9 cellular contexts compared by ENCODE assay signal in the genomic region with DNA sequence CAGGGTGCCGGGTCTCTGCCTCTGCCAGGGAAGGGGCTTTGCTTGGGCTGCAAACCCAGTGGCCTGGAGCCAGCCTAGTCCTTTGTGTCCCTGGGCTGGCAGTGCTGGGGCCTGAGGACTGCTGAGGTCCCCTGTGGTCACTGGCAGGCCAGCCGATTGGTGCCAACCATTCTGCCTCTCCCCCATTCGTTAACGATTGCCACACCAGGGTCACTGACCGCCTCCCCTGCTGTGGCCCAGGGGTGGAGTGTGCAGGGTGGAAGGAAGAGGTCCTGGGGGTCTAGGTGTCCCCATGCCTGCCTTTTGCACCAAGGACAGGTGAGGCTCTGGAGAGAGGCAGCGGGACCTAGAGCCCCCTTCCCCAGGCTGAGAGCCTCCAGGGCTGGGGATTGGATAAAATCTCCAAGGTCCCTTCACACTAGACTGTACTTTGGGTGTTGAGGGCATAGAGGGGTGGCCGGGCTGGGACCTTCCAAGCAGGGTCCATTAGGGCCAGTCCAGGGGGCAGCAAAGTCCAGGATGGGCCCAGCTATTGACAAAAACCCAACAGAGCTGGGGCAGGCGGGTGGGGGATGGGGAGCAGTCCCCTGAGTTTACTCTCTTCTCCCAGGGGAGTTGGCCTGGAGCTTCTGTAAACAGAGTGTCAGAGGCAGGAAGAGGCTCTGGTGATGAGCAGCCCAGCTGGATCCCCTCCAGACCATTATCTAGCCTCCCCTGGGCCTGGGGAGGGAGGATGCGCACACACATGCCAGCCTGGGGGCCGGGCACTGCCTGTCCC. TPM values are rescaled to one million over a fixed set of nuclear protein-coding genes. Genes with fewer than 3 reads are reported as not detected.
DNase-seq lines count a peak whose midpoint lies in the region; ATAC-seq, FAIRE-seq and TF ChIP-seq lines count a peak whose summit lies in the region.
"Had no signal": no experiment of that assay in that cellular context is flagged by ENCODE, and none has a peak within 500 bp of the region (broad histone marks: within the 10 kb centered on the region; RNA-seq: fewer than 3 reads in every experiment).

No MANE protein-coding gene starts in this region.

- H3K27me3 Mint-ChIP-seq in CD4-positive, CD25-positive, alpha-beta regulatory T cell, result no peaks in the 10 kb centered on the region
- H3K27me3 Mint-ChIP-seq in astrocyte (ENCODE audit: low read depth, unreplicated experiment), result no peaks in the 10 kb centered on the region

- H3K4me1 Mint-ChIP-seq in CD4-positive, CD25-positive, alpha-beta regulatory T cell, result peaks cover 0 to 37% (median 11%) of the 10 kb centered on the region in 4 donors
- peaks cover 29% of the 10 kb centered on the region for H3K4me1 Mint-ChIP-seq in astrocyte (ENCODE audit: low read depth, unreplicated experiment)

- no peak overlapping the region for H3K4me3 ChIP-seq in CD4-positive, CD25-positive, alpha-beta regulatory T cell (ENCODE audit: low read depth, low read length)
- H3K4me3 ChIP-seq in NB4 (ENCODE audit: low read depth, low read length) (peak overlapping the region; percentile 46), astrocyte (ENCODE audit: insufficient read depth, low read depth, low read length) (peak overlapping the region; percentile 83), tibial artery (peak overlapping the region; percentile 61 to 97)

- peak overlapping the region; percentile 96 for H3K4me2 ChIP-seq in astrocyte (ENCODE audit: low read length)

- peak overlapping the region; percentile 6 for H3K27ac ChIP-seq in CD4-positive, CD25-positive, alpha-beta regulatory T cell (ENCODE audit: insufficient read depth, low read length, poor library complexity, severe bottlenecking)
- H3K27ac ChIP-seq in astrocyte (ENCODE audit: low read depth, low read length) (peak overlapping the region; percentile 95), tibial artery (peak overlapping the region; percentile 92 to 93)

- peak overlapping the region; percentile 47 to 86 (median 84) for H3K4me3 Mint-ChIP-seq in CD4-positive, CD25-positive, alpha-beta regulatory T cell
- H3K4me3 Mint-ChIP-seq in astrocyte (ENCODE audit: unreplicated experiment), result peak overlapping the region; percentile 89

- TF ChIP-seq CTCF in NB4 (IDR thresholded peaks at IDR 0.05; ENCODE audit: low read depth, low read length), result no peak
- TF ChIP-seq CTCF in astrocyte (IDR thresholded peaks at IDR 0.05; ENCODE audit: insufficient read depth, low read depth, low read length), result no peak
- TF ChIP-seq CTCF in tibial artery (IDR thresholded peaks at IDR 0.05), result no peak

- FAIRE-seq in astrocyte (lab: Jason Lieb, UNC), result peak; percentile 13

- H3K9me3 Mint-ChIP-seq in CD4-positive, CD25-positive, alpha-beta regulatory T cell, result no peaks in the 10 kb centered on the region
- H3K9me3 Mint-ChIP-seq in astrocyte (ENCODE audit: unreplicated experiment), result no peaks in the 10 kb centered on the region

- peaks cover 46% of the 10 kb centered on the region for H4K20me1 ChIP-seq in astrocyte (ENCODE audit: insufficient read depth, low read length)

- H3K4me1 ChIP-seq in CD4-positive, CD25-positive, alpha-beta regulatory T cell (ENCODE audit: control insufficient read depth, insufficient read depth, low read length, poor library complexity, severe bottlenecking), result peaks cover 37% of the 10 kb centered on the region
- H3K4me1 ChIP-seq in astrocyte (ENCODE audit: insufficient read depth, low read length) (peaks cover 70% of the 10 kb centered on the region), tibial artery (peaks cover 9 to 92% (median 69%) of the 10 kb centered on the region in 4 donors)

- DNase-seq in CD4-positive, CD25-positive, alpha-beta regulatory T cell, result no peak
- DNase-seq in NB4 (ENCODE audit: low read depth) (peak; percentile 73), astrocyte (ENCODE audit: low read depth) (no peak), kidney tubule cell (ENCODE audit: low spot score) (peak; percentile 68), tibial artery (peak; percentile 68 to 88), RKO (ENCODE audit: low spot score) (no peak)
- DNase-seq in activated CD4-positive, alpha-beta T cell treated with anti-CD3 and anti-CD28 coated beads for 1 hour, result no peak
- no peak for DNase-seq in stimulated activated naive CD4-positive, alpha-beta T cell (lab: John Stamatoyannopoulos, UW)

- peaks cover 6% of the 10 kb centered on the region for H3K36me3 ChIP-seq in CD4-positive, CD25-positive, alpha-beta regulatory T cell (ENCODE audit: control insufficient read depth, insufficient read depth, low read length)
- H3K36me3 ChIP-seq in astrocyte (ENCODE audit: insufficient read depth, low read length), result no peaks in the 10 kb centered on the region
- peaks cover 0 to 7% (median 0%) of the 10 kb centered on the region in 3 donors for H3K36me3 ChIP-seq in tibial artery

- no peak for ATAC-seq in CD4-positive, CD25-positive, alpha-beta regulatory T cell (ENCODE audit: low read depth in 2 of 2)

- H3K27ac Mint-ChIP-seq in CD4-positive, CD25-positive, alpha-beta regulatory T cell, result peak overlapping the region; percentile 15 to 75 (median 26)
- no peak overlapping the region for H3K27ac Mint-ChIP-seq in astrocyte (ENCODE audit: unreplicated experiment)

- H2AFZ ChIP-seq in astrocyte (ENCODE audit: low read depth, low read length), result no peak overlapping the region

- TF ChIP-seq POLR2A in NB4 (IDR thresholded peaks at IDR 0.05; ENCODE audit: extremely low read depth, insufficient read length), result no peak

- no peaks in the 10 kb centered on the region for H3K9me3 ChIP-seq in CD4-positive, CD25-positive, alpha-beta regulatory T cell (ENCODE audit: control insufficient read depth in 2 of 2, low read length in 2 of 2)
- H3K9me3 ChIP-seq in astrocyte (ENCODE audit: insufficient read depth, low read depth, low read length), result no peaks in the 10 kb centered on the region
- no peaks in the 10 kb centered on the region for H3K9me3 ChIP-seq in tibial artery
- H3K9me3 ChIP-seq: mucosa of descending colon had no signal

- no peaks in the 10 kb centered on the region for H3K27me3 ChIP-seq in CD4-positive, CD25-positive, alpha-beta regulatory T cell (ENCODE audit: control insufficient read depth, insufficient read depth, low read length)
- H3K27me3 ChIP-seq in astrocyte (ENCODE audit: insufficient read depth, low read length) (no peaks in the 10 kb centered on the region), tibial artery (no peaks in the 10 kb centered on the region)

- intact Hi-C loops in tibial artery (cut with DNase I; ENCODE audit: low total_unique reads), result no loop called here

- no peaks in the 10 kb centered on the region for H3K36me3 Mint-ChIP-seq in CD4-positive, CD25-positive, alpha-beta regulatory T cell
- H3K36me3 Mint-ChIP-seq in astrocyte (ENCODE audit: low read depth, unreplicated experiment), result peaks cover 2% of the 10 kb centered on the region

- H3K9ac ChIP-seq in astrocyte (ENCODE audit: low read length), result peak overlapping the region; percentile 91

- H3K79me2 ChIP-seq in astrocyte (ENCODE audit: insufficient read depth, low read length), result peaks cover 56% of the 10 kb centered on the region

RNA-seq across cellular contexts. Expression of gene VASN, which starts 1.1 kb away (rescaled TPM):
- 0.57 TPM for total RNA-seq in CD4-positive, CD25-positive, alpha-beta regulatory T cell
- polyA plus RNA-seq in CD4-positive, CD25-positive, alpha-beta regulatory T cell, result under 1 TPM in 1 of 4 donors, not detected in 3; 0.14 TPM
- 32.0 and 38.7 TPM in 2 replicates for total RNA-seq in astrocyte

RNA-seq across cellular contexts. Expression of gene PAM16, which starts 21.6 kb away (rescaled TPM):
- 39.6 TPM for total RNA-seq in CD4-positive, CD25-positive, alpha-beta regulatory T cell
- polyA plus RNA-seq in CD4-positive, CD25-positive, alpha-beta regulatory T cell, result 10 to 100 TPM; 26.2 to 44.9 (median 40.1) TPM
- 50.7 and 51.9 TPM in 2 replicates for total RNA-seq in astrocyte

RNA-seq across cellular contexts. Expression of gene CORO7, which starts 43.6 kb away (rescaled TPM):
- total RNA-seq in CD4-positive, CD25-positive, alpha-beta regulatory T cell, result 718 TPM
- 10 to 100 TPM; 52.5 to 69.3 (median 59.4) TPM for polyA plus RNA-seq in CD4-positive, CD25-positive, alpha-beta regulatory T cell
- 25.0 and 26.4 TPM in 2 replicates for total RNA-seq in astrocyte

RNA-seq across cellular contexts. Expression of gene DNAJA3, which starts 52.9 kb away (rescaled TPM):
- total RNA-seq in CD4-positive, CD25-positive, alpha-beta regulatory T cell, result 27.0 TPM
- polyA plus RNA-seq in CD4-positive, CD25-positive, alpha-beta regulatory T cell, result 10 to 100 TPM; 27.5 to 49.7 (median 41.8) TPM
- total RNA-seq in astrocyte, result 36.4 and 39.8 TPM in 2 replicates

RNA-seq across cellular contexts. Expression of gene GLIS2, which starts 56.9 kb away (rescaled TPM):
- total RNA-seq in CD4-positive, CD25-positive, alpha-beta regulatory T cell, result not detected
- polyA plus RNA-seq in CD4-positive, CD25-positive, alpha-beta regulatory T cell, result under 1 TPM in 1 of 4 donors, not detected in 3; 0.03 TPM
- 16.5 and 18.9 TPM in 2 replicates for total RNA-seq in astrocyte

Comparison
In these comparisons a context has a peak if more than half of its experiments do, and no peak if none do; other contexts are left out.
1. DNase-seq: peak in NB4 (single experiment), kidney tubule cell (single experiment) and tibial artery (2 of 2); none in CD4-positive, CD25-positive, alpha-beta regulatory T cell (0 of 3), astrocyte (single experiment), RKO (single experiment), activated CD4-positive, alpha-beta T cell treated with anti-CD3 and anti-CD28 coated beads for 1 hour (single experiment) and stimulated activated naive CD4-positive, alpha-beta T cell (0 of 6).
2. H3K27ac ChIP-seq: peak in every context shown above with its lines; median percentile 95 in astrocyte; 92 in tibial artery; 6 in CD4-positive, CD25-positive, alpha-beta regulatory T cell.
3. RNA of gene VASN, which starts 1.1 kb away (total RNA-seq): 32.0 to 38.7 TPM in astrocyte; 0.57 TPM in CD4-positive, CD25-positive, alpha-beta regulatory T cell (single experiment); every median in the first group is over 10 times any median in the second.
4. RNA of gene CORO7, which starts 43.6 kb away (total RNA-seq): 718 TPM in CD4-positive, CD25-positive, alpha-beta regulatory T cell (single experiment); 25.0 to 26.4 TPM in astrocyte; every median in the first group is over 10 times any median in the second.